8 cellular contexts compared by ENCODE assay signal in the genomic region with DNA sequence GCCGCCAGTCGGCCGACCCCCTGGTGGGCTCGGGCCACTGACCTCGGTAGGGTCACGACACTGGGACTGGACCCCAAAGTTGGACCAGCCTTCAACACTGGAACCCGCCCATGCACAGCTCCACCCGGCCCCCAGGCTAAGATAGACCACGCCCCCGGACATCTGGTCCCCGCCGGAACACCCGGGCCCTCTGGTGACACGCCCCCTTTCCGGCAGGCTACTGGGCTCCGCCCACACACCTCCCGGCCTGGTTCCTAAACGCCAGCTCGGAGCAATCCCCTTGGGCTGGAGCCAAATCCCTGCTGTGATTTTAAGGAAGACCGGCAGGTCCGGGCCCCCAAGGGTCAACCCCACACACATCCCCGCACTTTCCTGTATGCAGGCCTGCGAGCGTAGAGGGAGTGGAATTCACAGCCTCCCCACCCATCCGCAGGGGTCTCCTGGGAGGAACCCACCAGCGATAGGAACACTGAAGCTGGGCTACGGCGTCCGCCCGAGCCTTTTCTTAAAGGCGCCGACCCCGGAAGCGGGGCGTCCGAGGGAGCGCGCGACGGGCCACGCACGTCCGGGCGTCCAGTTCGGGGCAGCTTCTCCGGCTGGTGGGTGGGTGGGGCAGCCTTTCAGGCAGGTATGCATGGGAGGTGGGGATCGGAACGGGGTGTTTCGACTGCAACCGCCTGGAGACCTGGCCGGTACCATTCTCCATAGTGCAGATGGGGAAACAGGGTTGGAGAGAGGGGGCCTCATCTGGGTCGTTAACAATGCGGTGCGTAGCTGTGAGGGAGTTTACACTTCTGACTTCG. TPM values are rescaled to one million over a fixed set of nuclear protein-coding genes. Genes with fewer than 3 reads are reported as not detected.
DNase-seq lines count a peak whose midpoint lies in the region; ATAC-seq and TF ChIP-seq lines count a peak whose summit lies in the region.

A gene with protein sequence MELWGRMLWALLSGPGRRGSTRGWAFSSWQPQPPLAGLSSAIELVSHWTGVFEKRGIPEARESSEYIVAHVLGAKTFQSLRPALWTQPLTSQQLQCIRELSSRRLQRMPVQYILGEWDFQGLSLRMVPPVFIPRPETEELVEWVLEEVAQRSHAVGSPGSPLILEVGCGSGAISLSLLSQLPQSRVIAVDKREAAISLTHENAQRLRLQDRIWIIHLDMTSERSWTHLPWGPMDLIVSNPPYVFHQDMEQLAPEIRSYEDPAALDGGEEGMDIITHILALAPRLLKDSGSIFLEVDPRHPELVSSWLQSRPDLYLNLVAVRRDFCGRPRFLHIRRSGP (plus strand): TSS at position 576 of the 803 bp plus-strand sequence. CDS start 1,583 bp downstream, outside the sequence.

- no peaks in the 10 kb centered on the region for H3K79me2 ChIP-seq in parathyroid adenoma

- H2AFZ ChIP-seq in parathyroid adenoma = peak within 1 kb of the TSS; percentile 91

- H3K27ac ChIP-seq in parathyroid adenoma = peak within 1 kb of the TSS; percentile 90
- peak within 1 kb of the TSS; percentile 89 to 98 (median 92) for H3K27ac ChIP-seq in transverse colon

- WGBS in transverse colon (ENCODE audit: low coverage in 1 of 2), 2 donors = 0% methylated on average over 28 of the region's 55 CpGs; no CpG with 5 or more reads in 1 of the 2 donors

- peak; percentile 82 for DNase-seq in GM12864 (ENCODE audit: low read depth)
- peak; percentile 85 for DNase-seq in NCI-H128 (lab: John Stamatoyannopoulos, UW; ENCODE audit: unreplicated experiment)
- peak; percentile 88 for DNase-seq in T follicular helper cell (ENCODE audit: low read depth)
- DNase-seq in adipocyte (ENCODE audit: low read depth) = peak; percentile 98
- peak; percentile 98 for DNase-seq in Right ventricle myocardium superior
- peak; percentile 99 for DNase-seq in transverse colon

- H3K4me3 ChIP-seq in GM12864 (ENCODE audit: low read depth, low read length) = peak within 1 kb of the TSS; percentile 88
- peak within 1 kb of the TSS; percentile 99 for H3K4me3 ChIP-seq in adipocyte (ENCODE audit: low read length)
- H3K4me3 ChIP-seq in parathyroid adenoma (ENCODE audit: low read depth, low read length) = peak within 1 kb of the TSS; percentile 74
- H3K4me3 ChIP-seq in transverse colon = peak within 1 kb of the TSS; percentile 59 to 94 (median 73)

- H3K9me3 ChIP-seq in adipocyte (ENCODE audit: control insufficient read depth, low read length) = no peaks in the 10 kb centered on the region
- no peaks in the 10 kb centered on the region for H3K9me3 ChIP-seq in parathyroid adenoma (ENCODE audit: control insufficient read depth, low read length)
- H3K9me3 ChIP-seq in transverse colon = no peaks in the 10 kb centered on the region

- TF ChIP-seq EP300 in transverse colon (IDR thresholded peaks at IDR 0.05; ENCODE audit: low read depth) = no peak

- ATAC-seq in HG02678 (IDR thresholded peaks at IDR 0.05; ENCODE audit: unreplicated experiment) (peak; percentile 64), Right ventricle myocardium superior (ENCODE audit: poor library complexity) (peak; percentile 89)

- peak within 1 kb of the TSS; percentile 95 for H3K4me2 ChIP-seq in parathyroid adenoma (ENCODE audit: low read length)

- in situ Hi-C loops in transverse colon (cut with MboI; ENCODE audit: low pct_ligation_motif_present in 1 of 4, low pct_unique_long_range_greater_than_20kb in 1 of 4, low sequenced_read_pairs in 3 of 4) = loop anchor here in 1 of 4 donors (25.0 kb wide), 1 partner anchor 207 kb away; a partner anchor contains a TSS

- peaks cover 30% of the 10 kb centered on the region for H3K4me1 ChIP-seq in adipocyte (ENCODE audit: control insufficient read depth, insufficient read depth, low read length)
- H3K4me1 ChIP-seq in parathyroid adenoma = peaks cover 16% of the 10 kb centered on the region
- H3K4me1 ChIP-seq in transverse colon = peaks cover 8 to 33% (median 26%) of the 10 kb centered on the region in 4 donors

- TF ChIP-seq CTCF in GM12864 (IDR thresholded peaks at IDR 0.05; ENCODE audit: low read depth, low read length, missing control alignments) (no peak), parathyroid adenoma (IDR thresholded peaks at IDR 0.05) (no peak), transverse colon (IDR thresholded peaks at IDR 0.05) (peak in 1 of 5 experiments; percentile 10)

- no peaks in the 10 kb centered on the region for H3K27me3 ChIP-seq in adipocyte (replicated peaks; ENCODE audit: control insufficient read depth, insufficient read depth, low read length)
- no peaks in the 10 kb centered on the region for H3K27me3 ChIP-seq in parathyroid adenoma (ENCODE audit: control insufficient read depth, insufficient read depth, low read length)
- no peaks in the 10 kb centered on the region for H3K27me3 ChIP-seq in transverse colon

- peak; percentile 86 for TF ChIP-seq POLR2A in transverse colon (IDR thresholded peaks at IDR 0.05)

- intact Hi-C loops in Right ventricle myocardium superior (cut with DNase I) = no loop called here
- intact Hi-C loops in transverse colon (cut with DNase I; ENCODE audit: low total_unique reads) = no loop called here

- peaks cover 5% of the 10 kb centered on the region for H3K36me3 ChIP-seq in adipocyte (ENCODE audit: control insufficient read depth, insufficient read depth, low read length, severe bottlenecking)
- H3K36me3 ChIP-seq in parathyroid adenoma (ENCODE audit: control insufficient read depth, insufficient read depth, low read length) = no peaks in the 10 kb centered on the region
- H3K36me3 ChIP-seq in transverse colon = no peaks in the 10 kb centered on the region

- peak within 1 kb of the TSS; percentile 98 for H3K9ac ChIP-seq in adipocyte (ENCODE audit: low read length)
- H3K9ac ChIP-seq in parathyroid adenoma = peak within 1 kb of the TSS; percentile 82

RNA-seq across cellular contexts. Expression of the gene that starts here (rescaled TPM):
- total RNA-seq in Right ventricle myocardium superior = 19.5 TPM
- 10 to 100 TPM in 1 of 4 donors, 1 to 10 TPM in 3; 7.3 to 11.6 (median 7.9) TPM for total RNA-seq in transverse colon

Comparison
In these comparisons a context has a peak if more than half of its experiments do, and no peak if none do; other contexts are left out.
1. Peak in every context shown above with its lines: DNase-seq, ATAC-seq, H3K4me3 ChIP-seq and H3K27ac ChIP-seq.